ENCODE assay signal across 18 cellular contexts in the genomic region with DNA sequence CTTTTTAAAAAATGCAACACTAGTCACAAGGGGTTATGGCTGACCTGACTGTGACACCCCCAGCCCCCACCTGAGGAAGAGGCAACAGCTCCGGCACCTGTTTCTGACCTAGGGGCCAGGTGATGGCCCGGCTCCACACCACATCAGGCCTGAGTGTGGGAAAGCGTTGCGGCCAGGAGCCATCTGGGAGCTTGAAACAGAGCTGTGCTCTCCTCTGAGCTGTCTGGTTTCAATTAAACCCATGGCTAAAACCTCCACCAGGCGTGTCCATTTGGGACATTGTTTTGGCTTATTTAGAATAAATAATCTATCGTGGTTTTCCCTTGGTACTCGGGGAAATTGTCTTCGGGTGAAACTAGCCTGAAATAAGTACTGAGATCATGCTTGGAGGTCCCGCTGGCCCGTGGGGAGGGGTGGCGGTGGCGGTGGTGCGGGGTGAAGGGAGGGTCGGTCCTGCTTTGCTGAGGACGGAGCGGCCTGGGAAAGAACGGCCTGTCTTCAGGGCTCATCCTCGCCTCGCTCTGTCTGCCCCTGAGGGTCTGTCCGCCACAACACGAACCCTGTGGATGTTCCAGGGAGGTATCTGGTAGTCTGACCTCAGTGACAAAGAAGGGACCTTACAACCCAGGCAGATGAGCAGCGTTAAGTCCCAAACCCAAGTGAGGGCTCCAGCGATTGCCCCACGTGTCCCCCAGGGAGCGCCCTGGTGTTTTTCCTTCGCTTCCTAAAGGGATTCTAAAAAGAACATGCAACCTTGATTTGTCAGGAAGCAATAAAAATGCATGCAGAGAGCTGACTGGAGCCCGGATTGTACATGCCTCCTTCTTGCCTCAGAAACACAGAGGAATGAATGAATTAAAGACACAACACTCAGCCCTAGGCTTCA. TPM values are rescaled to one million over a fixed set of nuclear protein-coding genes. Genes with fewer than 3 reads are reported as not detected.
DNase-seq lines count a peak whose midpoint lies in the region; TF ChIP-seq lines count a peak whose summit lies in the region.
"Had no signal": no experiment of that assay in that cellular context is flagged by ENCODE, and none has a peak within 500 bp of the region (broad histone marks: within the 10 kb centered on the region; RNA-seq: fewer than 3 reads in every experiment).

No MANE protein-coding gene starts in this region.

- H3K4me3 ChIP-seq in cardiac fibroblast (replicated peaks in 1 of 2; ENCODE audit: low read depth in 2 of 2, low read length in 2 of 2) = no peak overlapping the region
- H3K4me3 ChIP-seq: prostate gland, uterus had no signal

- H3K27ac Mint-ChIP-seq in mesothelial cell of epicardium = no peak overlapping the region
- H3K27ac Mint-ChIP-seq: activated naive CD8-positive, alpha-beta T cell treated with anti-CD3 and anti-CD28 coated beads, Interleukin-2, amount 50 U/mL, for 24 hours; CD4-positive, CD25-positive, alpha-beta regulatory T cell had no signal

- peaks cover 5% of the 10 kb centered on the region for H3K4me1 Mint-ChIP-seq in mesothelial cell of epicardium

- peak; percentile 31 for TF ChIP-seq CTCF in cardiac fibroblast (IDR thresholded peaks at IDR 0.05; ENCODE audit: low read depth, low read length)
- no peak for TF ChIP-seq CTCF in mesothelial cell of epicardium (IDR thresholded peaks at IDR 0.05; ENCODE audit: unreplicated experiment)

- peak; percentile 58 for DNase-seq in AG08396 (ENCODE audit: low spot score)
- DNase-seq in HCEC 1CT = peak; percentile 14
- peak in 1 of 2 donors; percentile 56 for DNase-seq in cardiac fibroblast (ENCODE audit: low read depth in 2 of 2)
- peak; percentile 33 for DNase-seq in hepatic stellate cell (ENCODE audit: low spot score)
- DNase-seq in OCI-M1 (lab: John Stamatoyannopoulos, UW) = no peak
- no peak for DNase-seq in mesothelial cell of epicardium (ENCODE audit: low spot score in 2 of 2, unreplicated experiment in 2 of 2)
- DNase-seq in kidney tubule cell (ENCODE audit: low spot score) = no peak
- no peak for DNase-seq in NAMALWA (ENCODE audit: low spot score)
- DNase-seq: activated naive CD8-positive, alpha-beta T cell treated with anti-CD3 and anti-CD28 coated beads, Interleukin-2, amount 50 U/mL, for 24 hours; activated T-cell treated with anti-CD3 and anti-CD28 coated beads for 4 hours; CD4-positive, CD25-positive, alpha-beta regulatory T cell; cortex of kidney; foreskin keratinocyte; GOT3; NCI-H2081 had no signal

- peaks cover 20% of the 10 kb centered on the region for H3K27me3 Mint-ChIP-seq in mesothelial cell of epicardium (ENCODE audit: low read depth)
- H3K27me3 Mint-ChIP-seq: CD4-positive, CD25-positive, alpha-beta regulatory T cell had no signal

- H3K9me3 Mint-ChIP-seq in mesothelial cell of epicardium = no peaks in the 10 kb centered on the region
- H3K9me3 Mint-ChIP-seq: activated naive CD8-positive, alpha-beta T cell treated with anti-CD3 and anti-CD28 coated beads, Interleukin-2, amount 50 U/mL, for 24 hours; CD4-positive, CD25-positive, alpha-beta regulatory T cell had no signal

- no peak overlapping the region for H3K4me3 Mint-ChIP-seq in mesothelial cell of epicardium
- H3K4me3 Mint-ChIP-seq: activated naive CD8-positive, alpha-beta T cell treated with anti-CD3 and anti-CD28 coated beads, Interleukin-2, amount 50 U/mL, for 24 hours; CD4-positive, CD25-positive, alpha-beta regulatory T cell had no signal

- H3K36me3 Mint-ChIP-seq in mesothelial cell of epicardium = no peaks in the 10 kb centered on the region
- H3K36me3 Mint-ChIP-seq: CD4-positive, CD25-positive, alpha-beta regulatory T cell had no signal

RNA-seq across cellular contexts. Expression of gene IL1RL2, which starts 58.7 kb away (rescaled TPM):
- total RNA-seq in mesothelial cell of epicardium = 0.40 TPM in 1 of 3 replicates, not detected in the others
- total RNA-seq: CD4-positive, CD25-positive, alpha-beta regulatory T cell; G401 had no signal

Comparison
In these comparisons a context has a peak if more than half of its experiments do, and no peak if none do; other contexts are left out.
1. DNase-seq: peak in AG08396 (single experiment), HCEC 1CT (single experiment) and hepatic stellate cell (single experiment); none in OCI-M1 (single experiment), mesothelial cell of epicardium (0 of 2), kidney tubule cell (single experiment) and NAMALWA (single experiment).